In genomic region chr1:153545067-153546055, GRCh38 we compare ENCODE assay signal across 8 cellular contexts. TPM values are rescaled to one million over a fixed set of nuclear protein-coding genes. Genes with fewer than 3 reads are reported as not detected.
DNase-seq lines count a peak whose midpoint lies in the region; ATAC-seq lines count a peak whose summit lies in the region.

TSS of gene S100A4 (minus strand) at chr1:153545806. CDS start at chr1:153544794, 1,012 bp downstream.

- peak; percentile 90 for DNase-seq in GDM1 (lab: John Stamatoyannopoulos, UW)
- peak; percentile 99 for DNase-seq in NCI-H82 (lab: John Stamatoyannopoulos, UW)
- DNase-seq in activated CD4-positive, alpha-beta T cell treated with anti-CD3 and anti-CD28 coated beads, Interleukin-2, amount 50 U/mL, for 48 hours = peak; percentile 96 to 98
- DNase-seq in ecto neural progenitor cell (ENCODE audit: low spot score) = peak; percentile 92
- DNase-seq in lung microvascular endothelial cell (ENCODE audit: low read depth in 2 of 2) = peak; percentile 70 to 94
- peak; percentile 74 to 89 (median 87) for DNase-seq in stimulated activated CD4-positive, alpha-beta T cell treated with anti-CD3 and anti-CD28 coated beads, TNF-alpha, amount 100 ng/mL, for 4 hours (ENCODE audit: low read depth in 3 of 3)

- ATAC-seq in HG03342 (IDR thresholded peaks at IDR 0.05; ENCODE audit: unreplicated experiment) (peak; percentile 48), HG03565 (IDR thresholded peaks at IDR 0.05; ENCODE audit: unreplicated experiment) (no peak)

RNA-seq across cellular contexts. Expression of gene S100A4, which starts in this region (rescaled TPM):
- total RNA-seq in lung microvascular endothelial cell = 0.60 and 5.4 TPM in 2 replicates
